ENCODE assay signal across 18 cellular contexts in the genomic region with DNA sequence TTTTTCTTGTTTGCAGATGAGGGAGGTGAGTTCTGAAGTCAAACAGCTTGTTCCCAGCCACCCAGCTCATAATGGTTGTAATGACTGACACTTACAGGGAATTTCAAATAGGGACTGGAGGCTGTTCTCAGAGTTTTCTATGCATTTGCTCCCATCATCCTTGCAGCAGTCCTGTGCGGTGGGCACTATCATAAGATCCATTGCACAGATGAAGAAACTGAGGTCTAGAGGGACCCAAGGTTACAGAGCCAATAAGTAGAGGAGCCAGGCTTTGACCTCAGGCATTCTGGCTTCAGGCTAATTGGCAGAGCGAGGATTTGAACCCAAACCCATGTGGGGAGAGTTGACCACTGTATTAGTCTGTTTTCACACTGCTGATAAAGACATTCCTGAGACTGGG. TPM values are rescaled to one million over a fixed set of nuclear protein-coding genes. Genes with fewer than 3 reads are reported as not detected.
DNase-seq lines count a peak whose midpoint lies in the region; ATAC-seq and TF ChIP-seq lines count a peak whose summit lies in the region.
"Had no signal": no experiment of that assay in that cellular context is flagged by ENCODE, and none has a peak within 500 bp of the region (broad histone marks: within the 10 kb centered on the region; RNA-seq: fewer than 3 reads in every experiment).

No MANE protein-coding gene starts in this region.

- no peak for TF ChIP-seq POLR2A in breast epithelium (IDR thresholded peaks at IDR 0.05)

- no TSS peak for BruUV-seq in MCF 10A (replicated peaks; lab: Mats Ljungman, UMichigan)
- BruUV-seq in Panc1 (replicated peaks; lab: Mats Ljungman, UMichigan): no TSS peak

- H3K4me1 Mint-ChIP-seq in MCF 10A (ENCODE audit: insufficient read depth, unreplicated experiment): no peaks in the 10 kb centered on the region
- H3K4me1 Mint-ChIP-seq in immature natural killer cell: no peaks in the 10 kb centered on the region
- H3K4me1 Mint-ChIP-seq: B cell; CD4-positive, CD25-positive, alpha-beta regulatory T cell had no signal

- no peak for ATAC-seq in Panc1
- ATAC-seq: CD8-positive, alpha-beta T cell had no signal

- H3K9me3 ChIP-seq in breast epithelium (no peaks in the 10 kb centered on the region), Panc1 (ENCODE audit: control insufficient read depth, insufficient read depth, low read depth, low read length) (no peaks in the 10 kb centered on the region)
- H3K9me3 ChIP-seq: Caco-2, HAP-1 had no signal

- no peaks in the 10 kb centered on the region for H3K27me3 ChIP-seq in breast epithelium
- H3K27me3 ChIP-seq in Panc1 (ENCODE audit: control insufficient read depth, insufficient read depth, low read length): no peaks in the 10 kb centered on the region
- H3K27me3 ChIP-seq: BLaER1 had no signal

- H3K27me3 Mint-ChIP-seq in MCF 10A (ENCODE audit: insufficient read depth, unreplicated experiment) (no peaks in the 10 kb centered on the region), immature natural killer cell (ENCODE audit: low read depth in 3 of 3) (peaks cover 0 to 1% (median 0%) of the 10 kb centered on the region in 3 donors)
- H3K27me3 Mint-ChIP-seq: B cell; CD4-positive, CD25-positive, alpha-beta regulatory T cell had no signal

- H3K27ac Mint-ChIP-seq in MCF 10A (ENCODE audit: low read depth, unreplicated experiment) (peak overlapping the region; percentile 25), immature natural killer cell (no peak overlapping the region)
- H3K27ac Mint-ChIP-seq: B cell; CD4-positive, CD25-positive, alpha-beta regulatory T cell; CD8-positive, alpha-beta T cell; HFFc6 had no signal

- POLR2A ChIA-PET in MCF 10A (lab: Yijun Ruan, JAX) (interaction anchor here (0.6 to 1.0 kb wide), 2 partner anchors 32 to 495 kb away, joined by 3 read pairs; no protein-coding TSS in a partner anchor), Panc1 (lab: Charles Lee) (no interaction called here)

- intact Hi-C loops in MCF 10A (cut with micrococcal nuclease): no loop called here
- intact Hi-C loops in breast epithelium (cut with DNase I; ENCODE audit: low total_unique reads): no loop called here
- intact Hi-C loops in Panc1 (cut with micrococcal nuclease; ENCODE audit: unreplicated experiment): no loop called here

- H3K4me3 Mint-ChIP-seq in MCF 10A (ENCODE audit: unreplicated experiment) (no peak overlapping the region), immature natural killer cell (no peak overlapping the region)
- H3K4me3 Mint-ChIP-seq: B cell; CD4-positive, CD25-positive, alpha-beta regulatory T cell; CD8-positive, alpha-beta T cell; HFFc6 had no signal

- H3K4me3 ChIP-seq in breast epithelium: no peak overlapping the region
- no peak overlapping the region for H3K4me3 ChIP-seq in Panc1 (ENCODE audit: low read depth in 2 of 2, low read length in 2 of 2)
- H3K4me3 ChIP-seq: BLaER1, HAP-1 had no signal

- DNase-seq in MCF 10A (ENCODE audit: unreplicated experiment) (no peak), breast epithelium (ENCODE audit: low spot score in 2 of 2) (no peak), Panc1 (ENCODE audit: low read depth, low spot score) (no peak), islet precursor cell (peak; percentile 7), immature natural killer cell (no peak), activated gamma-delta T cell (lab: John Stamatoyannopoulos, UW) (no peak)
- DNase-seq: Caco-2; CD4-positive, CD25-positive, alpha-beta regulatory T cell; CD8-positive, alpha-beta T cell; DMS153; DND-41; GOT3; HFFc6 had no signal

- CTCF ChIA-PET in MCF 10A (lab: Yijun Ruan, JAX): no interaction called here
- CTCF ChIA-PET in Panc1 (lab: Charles Lee): no interaction called here

- no peaks in the 10 kb centered on the region for H3K4me1 ChIP-seq in breast epithelium
- no peaks in the 10 kb centered on the region for H3K4me1 ChIP-seq in Panc1 (ENCODE audit: control insufficient read depth, insufficient read depth, low read length)
- H3K4me1 ChIP-seq: Caco-2, HAP-1 had no signal

- no peak for TF ChIP-seq CTCF in MCF 10A (IDR thresholded peaks at IDR 0.05; ENCODE audit: unreplicated experiment)
- TF ChIP-seq CTCF in breast epithelium (IDR thresholded peaks at IDR 0.05): no peak
- peak; percentile 5; the same call in 1 of the 2 replicates for TF ChIP-seq CTCF in Panc1 (IDR thresholded peaks at IDR 0.05)

- in situ Hi-C loops in Panc1 (cut with HindIII; ENCODE audit: low pct_unique_long_range_greater_than_20kb, low sequenced_read_pairs): no loop called here

- no peak overlapping the region for H3K27ac ChIP-seq in breast epithelium
- no peak overlapping the region for H3K27ac ChIP-seq in Panc1 (ENCODE audit: low read length)
- H3K27ac ChIP-seq: 22Rv1, BLaER1, C4-2B had no signal

- H3K9me3 Mint-ChIP-seq in MCF 10A (ENCODE audit: unreplicated experiment): no peaks in the 10 kb centered on the region
- no peaks in the 10 kb centered on the region for H3K9me3 Mint-ChIP-seq in immature natural killer cell
- H3K9me3 Mint-ChIP-seq: CD8-positive, alpha-beta T cell; HFFc6 had no signal

- H3K36me3 Mint-ChIP-seq in MCF 10A (ENCODE audit: insufficient read depth, unreplicated experiment): no peaks in the 10 kb centered on the region
- peaks cover 17 to 46% (median 20%) of the 10 kb centered on the region in 3 donors for H3K36me3 Mint-ChIP-seq in immature natural killer cell

- H3K36me3 ChIP-seq in breast epithelium (no peaks in the 10 kb centered on the region), Panc1 (ENCODE audit: control insufficient read depth, insufficient read depth, low read length) (peaks cover 2% of the 10 kb centered on the region)

RNA-seq across cellular contexts. Expression of gene FAH, which starts 32.4 kb away (rescaled TPM):
- 25.3 and 32.8 TPM in 2 replicates for total RNA-seq in MCF 10A (2022)
- total RNA-seq in breast epithelium: 100 to 1,000 TPM in 1 of 3 donors, 10 to 100 TPM in 2; 48.8 to 164 (median 50.9) TPM
- 38.0 TPM for total RNA-seq in Panc1 (2021; ENCODE audit: unreplicated experiment)
- polyA plus RNA-seq in Panc1 (2012; ENCODE audit: insufficient read length): 32.5 TPM
- polyA plus RNA-seq in immature natural killer cell: 10 to 100 TPM in 1 of 3 donors, 1 to 10 TPM in 2; 3.9 to 13.0 (median 8.2) TPM
